24 cellular contexts compared by ENCODE assay signal in genomic region chr6:147837540-147837939, GRCh38.
"Had no signal": no experiment of that assay in that cellular context is flagged by ENCODE, and none has a peak within 500 bp of the region (broad histone marks: within the 10 kb centered on the region; RNA-seq: fewer than 3 reads in every experiment).

No MANE protein-coding gene starts in this region.

- H3K27me3 Mint-ChIP-seq: progenitor cell of endocrine pancreas had no signal

- H3K4me1 Mint-ChIP-seq: naive B cell; stimulated activated effector memory CD8-positive, alpha-beta T cell treated with anti-CD3 and anti-CD28 coated beads, Interleukin-12 subunit alpha, Interleukin-12 subunit beta, amount 100 ng/mL, for 72 hours had no signal

- H3K4me3 Mint-ChIP-seq: mesothelial cell of epicardium; naive B cell; nephron; neural progenitor cell; stimulated activated effector memory CD8-positive, alpha-beta T cell treated with anti-CD3 and anti-CD28 coated beads, Interleukin-12 subunit alpha, Interleukin-12 subunit beta, amount 100 ng/mL, for 72 hours had no signal

- ATAC-seq: esophagus mucosa; gastroesophageal sphincter; heart right ventricle; mucosa of descending colon; sciatic nerve; stimulated activated effector memory CD8-positive, alpha-beta T cell treated with anti-CD3 and anti-CD28 coated beads, Interleukin-12 subunit alpha, Interleukin-12 subunit beta, amount 100 ng/mL, for 72 hours had no signal

- H3K9me3 Mint-ChIP-seq: mesothelial cell of epicardium; nephron; neural progenitor cell; stimulated activated effector memory CD8-positive, alpha-beta T cell treated with anti-CD3 and anti-CD28 coated beads, Interleukin-12 subunit alpha, Interleukin-12 subunit beta, amount 100 ng/mL, for 72 hours had no signal

- H3K27ac Mint-ChIP-seq: mesothelial cell of epicardium; naive B cell; nephron; neural progenitor cell; progenitor cell of endocrine pancreas; stimulated activated effector memory CD8-positive, alpha-beta T cell treated with anti-CD3 and anti-CD28 coated beads, Interleukin-12 subunit alpha, Interleukin-12 subunit beta, amount 100 ng/mL, for 72 hours had no signal

- DNase-seq: dorsolateral prefrontal cortex; effector CD4-positive, alpha-beta T cell; foreskin fibroblast; heart right ventricle; hippocampal formation; islet precursor cell; kidney glomerular epithelial cell; mesenchymal stem cell; mucosa of descending colon; naive B cell; stimulated activated CD4-positive, alpha-beta T cell treated with anti-CD3 and anti-CD28 coated beads, Interleukin-2, amount 100 ng/mL, for 24 hours; stimulated activated CD4-positive, alpha-beta T cell treated with anti-CD3 and anti-CD28 coated beads, Interleukin-4, amount 100 ng/mL, for 24 hours; stimulated activated naive CD4-positive, alpha-beta T cell treated with Interleukin-2 at 50 U/mL for 16 hours; stomach; thyroid gland; trophoblast cell had no signal

- H3K36me3 Mint-ChIP-seq: mesothelial cell of epicardium; naive B cell; neural progenitor cell; stimulated activated effector memory CD8-positive, alpha-beta T cell treated with anti-CD3 and anti-CD28 coated beads, Interleukin-12 subunit alpha, Interleukin-12 subunit beta, amount 100 ng/mL, for 72 hours had no signal
